11 cellular contexts compared by ENCODE assay signal in the genomic region with DNA sequence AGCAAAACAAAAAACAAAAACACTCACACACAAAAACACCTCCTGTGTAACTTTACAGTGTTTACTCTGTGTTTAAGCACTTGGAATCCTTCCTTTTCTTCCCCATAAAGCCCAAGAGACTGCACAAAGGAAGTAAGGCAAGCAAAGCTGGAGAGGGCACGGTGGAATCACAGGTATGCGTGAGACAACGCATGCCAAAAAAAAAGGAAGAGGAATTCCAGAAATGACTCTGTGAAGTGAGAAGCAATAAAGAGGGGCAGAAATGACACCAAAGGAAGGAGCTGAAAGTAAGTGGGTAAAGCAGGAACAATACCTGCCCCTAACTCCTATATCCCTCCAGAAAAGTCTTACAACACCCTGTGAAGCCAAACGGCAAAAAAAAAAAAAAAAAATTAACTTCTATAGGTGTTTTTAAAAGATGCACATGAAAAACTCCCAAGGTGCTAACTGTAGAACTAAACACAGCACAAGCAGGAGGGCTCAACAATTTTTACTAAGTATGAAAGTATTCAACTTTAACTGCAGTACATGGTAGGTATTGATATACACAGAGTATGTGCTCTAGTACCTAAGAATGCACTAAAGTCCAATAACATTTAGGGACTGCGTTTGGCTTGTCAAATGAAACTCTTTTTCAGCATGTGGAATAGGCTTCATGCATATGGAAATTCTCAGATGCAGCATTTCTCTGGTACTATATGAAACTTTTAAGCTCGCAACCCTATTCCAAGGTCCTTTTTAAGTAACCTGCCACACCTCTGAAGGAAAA. TPM values are rescaled to one million over a fixed set of nuclear protein-coding genes. Genes with fewer than 3 reads are reported as not detected.
DNase-seq lines count a peak whose midpoint lies in the region; ATAC-seq and TF ChIP-seq lines count a peak whose summit lies in the region.
"Had no signal": no experiment of that assay in that cellular context is flagged by ENCODE, and none has a peak within 500 bp of the region (broad histone marks: within the 10 kb centered on the region; RNA-seq: fewer than 3 reads in every experiment).

No MANE protein-coding gene starts in this region.

- POLR2A ChIA-PET in activated CD8-positive, alpha-beta T cell treated with anti-CD3 and anti-CD28 coated beads, Interleukin-2, amount 10 ng/mL, durations not matched to agents 7 days and 5 days (lab: Charles Lee), result no interaction called here

- H3K79me2 ChIP-seq in mesendoderm (ENCODE audit: control insufficient read depth, insufficient read depth, low read length), result peaks cover 63% of the 10 kb centered on the region

- H2BK5ac ChIP-seq in mesendoderm (ENCODE audit: low read length), result no peak overlapping the region

- no CpG with 5 or more reads among the region's 6 CpGs for WGBS in mesendoderm (ENCODE audit: extremely low coverage, insufficient coverage, low lambda C conversion rate)
- 33% methylated on average over 6 of the region's 6 CpGs for WGBS in urinary bladder

- CTCF ChIA-PET in activated CD8-positive, alpha-beta T cell treated with anti-CD3 and anti-CD28 coated beads, Interleukin-2, amount 10 ng/mL, durations not matched to agents 7 days and 5 days (lab: Charles Lee), result no interaction called here

- no peak overlapping the region for H2AK5ac ChIP-seq in mesendoderm (ENCODE audit: low read length)

- peaks cover 5% of the 10 kb centered on the region for H3K27me3 Mint-ChIP-seq in activated CD8-positive, alpha-beta T cell treated with anti-CD3 and anti-CD28 coated beads, Interleukin-2, amount 10 ng/mL, durations not matched to agents 7 days and 5 days (ENCODE audit: low read depth)

- DNase-seq in choroid plexus epithelial cell (ENCODE audit: low read depth) (peak; percentile 49), mesendoderm (peak; percentile 55), HuH-7.5 (ENCODE audit: low spot score) (no peak), NCI-H2107 (lab: John Stamatoyannopoulos, UW) (no peak)
- no peak for DNase-seq in activated CD8-positive, alpha-beta T cell treated with anti-CD3 and anti-CD28 coated beads, Interleukin-2, amount 10 ng/mL, durations not matched to agents 7 days and 5 days
- DNase-seq: activated T-cell treated with anti-CD3 and anti-CD28 coated beads, Interleukin-2, amount 50 U/mL, for 72 hours; midbrain; stimulated activated CD4-positive, alpha-beta T cell treated with anti-CD3 and anti-CD28 coated beads, Interleukin-4, amount 100 ng/mL, for 1 hour had no signal

- 0 out of 2 replicates have a peak, but pooled peaks have one; percentile 6 for TF ChIP-seq RAD21 in Ishikawa (IDR thresholded peaks at IDR 0.05; ENCODE audit: low read depth)

- peak; percentile 74; the same call in 1 of the 2 replicates for TF ChIP-seq EP300 in Ishikawa (IDR thresholded peaks at IDR 0.05; ENCODE audit: borderline replicate concordance)

- H3K4me1 ChIP-seq in mesendoderm (ENCODE audit: control insufficient read depth, low read depth, low read length) (no peaks in the 10 kb centered on the region), urinary bladder (ENCODE audit: insufficient read depth) (peaks cover 6% of the 10 kb centered on the region)

- no peak overlapping the region for H3K4ac ChIP-seq in mesendoderm (ENCODE audit: low read depth, low read length)

- peaks cover 5% of the 10 kb centered on the region for H3K79me1 ChIP-seq in mesendoderm (ENCODE audit: low read length)

- H2BK15ac ChIP-seq in mesendoderm (replicated peaks; ENCODE audit: low read depth), result no peak overlapping the region

- H3K4me3 ChIP-seq in choroid plexus epithelial cell (ENCODE audit: low read depth, low read length), result no peak overlapping the region
- no peak overlapping the region for H3K4me3 ChIP-seq in mesendoderm (ENCODE audit: low read length)
- no peak overlapping the region for H3K4me3 ChIP-seq in urinary bladder (ENCODE audit: low read depth, low read length)

- TF ChIP-seq CTCF in choroid plexus epithelial cell (conservative IDR thresholded peaks at IDR 0.05; ENCODE audit: low read depth, low read length), result no peak

- no peaks in the 10 kb centered on the region for H3K4me1 Mint-ChIP-seq in activated CD8-positive, alpha-beta T cell treated with anti-CD3 and anti-CD28 coated beads, Interleukin-2, amount 10 ng/mL, durations not matched to agents 7 days and 5 days (ENCODE audit: low read depth)

- no peak overlapping the region for H3K27ac Mint-ChIP-seq in activated CD8-positive, alpha-beta T cell treated with anti-CD3 and anti-CD28 coated beads, Interleukin-2, amount 10 ng/mL, durations not matched to agents 7 days and 5 days
- H3K27ac Mint-ChIP-seq: activated T-cell treated with anti-CD3 and anti-CD28 coated beads, Interleukin-2, amount 50 U/mL, for 72 hours had no signal

- no peak overlapping the region for H4K5ac ChIP-seq in mesendoderm (ENCODE audit: low read length)

- H3K4me2 ChIP-seq in mesendoderm (ENCODE audit: low read length), result no peak overlapping the region

- H3K36me3 Mint-ChIP-seq in activated CD8-positive, alpha-beta T cell treated with anti-CD3 and anti-CD28 coated beads, Interleukin-2, amount 10 ng/mL, durations not matched to agents 7 days and 5 days (ENCODE audit: low read depth), result no peaks in the 10 kb centered on the region

- H3K27ac ChIP-seq in mesendoderm (ENCODE audit: low read depth, low read length), result no peak overlapping the region
- peak overlapping the region; percentile 50 for H3K27ac ChIP-seq in urinary bladder (ENCODE audit: low read depth)

- H3K56ac ChIP-seq in mesendoderm (ENCODE audit: low read length), result peak overlapping the region; percentile 35

- no peak overlapping the region for H3K9ac ChIP-seq in mesendoderm (ENCODE audit: low read length)

- H3K4me3 Mint-ChIP-seq in activated CD8-positive, alpha-beta T cell treated with anti-CD3 and anti-CD28 coated beads, Interleukin-2, amount 10 ng/mL, durations not matched to agents 7 days and 5 days, result no peak overlapping the region
- H3K4me3 Mint-ChIP-seq: activated T-cell treated with anti-CD3 and anti-CD28 coated beads, Interleukin-2, amount 50 U/mL, for 72 hours had no signal

- H3K9me3 Mint-ChIP-seq in activated CD8-positive, alpha-beta T cell treated with anti-CD3 and anti-CD28 coated beads, Interleukin-2, amount 10 ng/mL, durations not matched to agents 7 days and 5 days (ENCODE audit: insufficient read depth), result no peaks in the 10 kb centered on the region
- H3K9me3 Mint-ChIP-seq: activated T-cell treated with anti-CD3 and anti-CD28 coated beads, Interleukin-2, amount 50 U/mL, for 72 hours had no signal

- no peaks in the 10 kb centered on the region for H3K27me3 ChIP-seq in mesendoderm (ENCODE audit: insufficient read depth, low read length, poor library complexity)

- H3K36me3 ChIP-seq in mesendoderm (ENCODE audit: control insufficient read depth, insufficient read depth, low read length) (no peaks in the 10 kb centered on the region), urinary bladder (ENCODE audit: insufficient read depth) (no peaks in the 10 kb centered on the region)

- H4K8ac ChIP-seq in mesendoderm (ENCODE audit: low read depth, low read length), result no peak overlapping the region

- ATAC-seq in activated CD8-positive, alpha-beta T cell treated with anti-CD3 and anti-CD28 coated beads, Interleukin-2, amount 10 ng/mL, durations not matched to agents 7 days and 5 days, result no peak
- ATAC-seq: activated T-cell treated with anti-CD3 and anti-CD28 coated beads, Interleukin-2, amount 50 U/mL, for 72 hours had no signal

- H3K18ac ChIP-seq in mesendoderm (ENCODE audit: low read length), result no peak overlapping the region

- H3K23ac ChIP-seq in mesendoderm (ENCODE audit: low read length), result no peak overlapping the region

- no peak overlapping the region for H2BK120ac ChIP-seq in mesendoderm (ENCODE audit: low read depth, low read length)

TF ChIP-seq in Ishikawa, 13 proteins besides CTCF, POLR2A, EP300 and RAD21:
- no peak for TF ChIP-seq TAF1 (IDR thresholded peaks at IDR 0.05; ENCODE audit: low read depth)
- peak; percentile 73 for TF ChIP-seq TCF12 (IDR thresholded peaks at IDR 0.05; ENCODE audit: low read depth)
- peak; percentile 65; the same call in 1 of the 2 replicates for TF ChIP-seq FOXM1 (IDR thresholded peaks at IDR 0.05; ENCODE audit: borderline replicate concordance, low read depth)
- peak; percentile 96 for TF ChIP-seq TEAD4 (IDR thresholded peaks at IDR 0.05)
- no peak for TF ChIP-seq ZBTB7A (IDR thresholded peaks at IDR 0.05; ENCODE audit: low read depth)
- peak; percentile 80 for TF ChIP-seq NFIC (IDR thresholded peaks at IDR 0.05)

RNA-seq across cellular contexts. Expression of a gene that starts 9.1 kb away (rescaled TPM):
- polyA plus RNA-seq in mesendoderm (2013, experiment 1 of 2), result 31.8 TPM
- 37.3 TPM for polyA plus RNA-seq in mesendoderm (2013, experiment 2 of 2)
- total RNA-seq in urinary bladder, result 139 TPM
- polyA plus RNA-seq in urinary bladder, result 45.0 TPM
- not detected for total RNA-seq in activated CD8-positive, alpha-beta T cell treated with anti-CD3 and anti-CD28 coated beads, Interleukin-2, amount 10 ng/mL, durations not matched to agents 7 days and 5 days
- total RNA-seq: activated T-cell treated with anti-CD3 and anti-CD28 coated beads, Interleukin-2, amount 50 U/mL, for 72 hours; T-helper 1 cell treated with Interleukin-12 subunit alpha and Interleukin-12 subunit beta and Interleukin-4 antibody, amounts not matched to agents 30 ng/mL and 1 ng/mL, for 36 hours had no signal

Comparison
In these comparisons a context has a peak if more than half of its experiments do, and no peak if none do; other contexts are left out.
1. DNase-seq: peak in choroid plexus epithelial cell (single experiment) and mesendoderm (single experiment); none in HuH-7.5 (single experiment), activated CD8-positive, alpha-beta T cell treated with anti-CD3 and anti-CD28 coated beads, Interleukin-2, amount 10 ng/mL, durations not matched to agents 7 days and 5 days (single experiment) and NCI-H2107 (single experiment).
2. RNA of a gene that starts 9.1 kb away (total RNA-seq): 139 TPM in urinary bladder (single experiment); not detected in activated CD8-positive, alpha-beta T cell treated with anti-CD3 and anti-CD28 coated beads, Interleukin-2, amount 10 ng/mL, durations not matched to agents 7 days and 5 days; every median in the first group is over 100 times any median in the second.